ENCODE assay signal across 8 cellular contexts in the genomic region with DNA sequence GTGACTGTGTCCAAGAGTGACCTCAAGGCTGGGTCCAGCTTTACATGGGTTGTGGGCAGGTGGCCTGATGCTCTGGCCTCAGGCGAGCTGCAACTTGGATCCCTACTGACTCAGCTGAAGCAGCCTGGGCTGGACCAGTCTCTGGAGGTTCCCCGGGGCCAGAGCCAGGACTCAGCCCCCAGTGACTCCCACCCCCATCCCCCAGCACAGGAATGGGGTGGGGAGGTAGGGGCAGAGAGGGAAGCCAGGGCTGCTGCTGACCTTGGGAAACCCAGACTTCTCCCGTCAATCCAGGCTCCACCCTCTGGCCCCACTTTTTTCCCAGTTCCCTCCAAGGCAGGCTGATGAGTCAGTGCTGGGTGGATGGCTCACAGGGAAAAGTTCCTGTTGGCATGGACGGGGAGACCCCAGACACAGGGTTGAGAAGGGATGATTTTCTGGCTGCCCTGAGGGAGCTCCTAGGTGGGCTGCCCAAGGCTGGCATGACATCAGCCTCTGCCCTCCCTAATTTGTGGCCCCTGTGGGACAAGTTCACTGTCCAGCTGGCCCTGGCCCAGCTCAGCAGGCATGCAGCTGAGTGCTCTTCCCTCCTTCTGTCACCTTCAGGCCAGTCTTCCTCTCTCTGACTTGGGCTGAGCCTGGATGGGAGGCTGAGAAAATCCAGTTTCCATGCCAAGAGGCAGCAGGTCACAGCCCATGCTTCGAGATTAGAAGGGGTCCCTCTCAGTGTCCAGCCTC. TPM values are rescaled to one million over a fixed set of nuclear protein-coding genes. Genes with fewer than 3 reads are reported as not detected.
A peak's percentile ranks its signal among the peaks of the same experiment; 100 is the strongest.
DNase-seq lines count a peak whose midpoint lies in the region; TF ChIP-seq lines count a peak whose summit lies in the region.

No MANE protein-coding gene starts in this region.

- peaks cover 85% of the 10 kb centered on the region for H3K79me2 ChIP-seq in mammary epithelial cell (ENCODE audit: insufficient read depth, low read length)

- dilution Hi-C loops in mammary epithelial cell (cut with HindIII; ENCODE audit: low sequenced_read_pairs), result no loop called here

- peak overlapping the region; percentile 94 for H3K9ac ChIP-seq in mammary epithelial cell (ENCODE audit: insufficient read depth, low read length)

- H4K20me1 ChIP-seq in mammary epithelial cell (ENCODE audit: insufficient read depth, low read length), result no peaks in the 10 kb centered on the region

- TF ChIP-seq POLR2A in NB4 (IDR thresholded peaks at IDR 0.05; ENCODE audit: extremely low read depth, insufficient read length), result no peak

- peak overlapping the region; percentile 82 for H3K4me3 ChIP-seq in GM06990 (replicated peaks; ENCODE audit: low read depth, low read length)
- H3K4me3 ChIP-seq in NB4 (ENCODE audit: low read depth, low read length), result peak overlapping the region; percentile 90
- peak overlapping the region; percentile 84 to 87 (median 85) for H3K4me3 ChIP-seq in mammary epithelial cell (replicated peaks in 1 of 3; ENCODE audit: insufficient read depth in 1 of 3, low read depth in 2 of 3, low read length in 3 of 3)

- no peak overlapping the region for H2AFZ ChIP-seq in mammary epithelial cell (ENCODE audit: low read depth, low read length)

- TF ChIP-seq CTCF in GM06990 (IDR thresholded peaks at IDR 0.05; ENCODE audit: insufficient read depth, low read length, poor library complexity, severe bottlenecking) (no peak), NB4 (IDR thresholded peaks at IDR 0.05; ENCODE audit: low read depth, low read length) (no peak), mammary epithelial cell (conservative IDR thresholded peaks at IDR 0.05 in 1 of 2, IDR thresholded peaks at IDR 0.05 in 1 of 2; ENCODE audit: extremely low read depth in 1 of 2, insufficient read depth in 1 of 2, low read depth in 1 of 2, low read length in 2 of 2) (no peak)

- no peaks in the 10 kb centered on the region for H3K9me3 ChIP-seq in mammary epithelial cell (replicated peaks; ENCODE audit: insufficient read depth, low read length)

- H3K27me3 ChIP-seq in GM06990 (replicated peaks; ENCODE audit: control insufficient read depth, insufficient read depth, low read length), result no peaks in the 10 kb centered on the region
- no peaks in the 10 kb centered on the region for H3K27me3 ChIP-seq in mammary epithelial cell (ENCODE audit: insufficient read depth, low read length)
- H3K27me3 ChIP-seq in layer of hippocampus (ENCODE audit: control insufficient read depth, insufficient read depth, low read length), result no peaks in the 10 kb centered on the region

- intact Hi-C loops in mammary epithelial cell (cut with micrococcal nuclease), result loop anchor here (1.0 to 5.0 kb wide), 2 partner anchors 11 to 216 kb away; a partner anchor contains a TSS

- CTCF ChIA-PET in mammary epithelial cell (lab: Charles Lee; ENCODE audit: low non-redundant PET), result no interaction called here

- 6% methylated on average over 3 of the region's 5 CpGs for WGBS in mammary epithelial cell (ENCODE audit: low coverage, missing lambda C conversion rate)

- peak overlapping the region; percentile 97 for H3K4me2 ChIP-seq in mammary epithelial cell (ENCODE audit: insufficient read depth, low read depth, low read length)

- H3K27ac ChIP-seq in mammary epithelial cell (ENCODE audit: insufficient read depth, low read depth, low read length) (peak overlapping the region; percentile 96), layer of hippocampus (ENCODE audit: low read depth, low read length) (peak overlapping the region; percentile 63)

- H3K36me3 ChIP-seq in GM06990 (ENCODE audit: control insufficient read depth, insufficient read depth, low read length) (peaks cover 46% of the 10 kb centered on the region), mammary epithelial cell (ENCODE audit: insufficient read depth, low read length) (peaks cover 16% of the 10 kb centered on the region)

- DNase-seq in GM06990 (ENCODE audit: extremely low read depth, insufficient read length), result no peak
- DNase-seq in NB4 (ENCODE audit: low read depth), result no peak
- peak; percentile 92 for DNase-seq in mammary epithelial cell
- DNase-seq in stromal cell of bone marrow (ENCODE audit: low read depth), result peak; percentile 88
- DNase-seq in NCI-H82 (lab: John Stamatoyannopoulos, UW), result no peak
- no peak for DNase-seq in superior temporal gyrus (ENCODE audit: extremely low spot score)
- no peak for DNase-seq in hippocampal formation (lab: John Stamatoyannopoulos, UW)

- in situ Hi-C loops in mammary epithelial cell (cut with MboI; ENCODE audit: low sequenced_read_pairs in 2 of 2), result no loop called here

- H3K4me1 ChIP-seq in mammary epithelial cell (ENCODE audit: insufficient read depth, low read length), result peaks cover 70% of the 10 kb centered on the region

- no TSS peak for BruUV-seq in mammary epithelial cell (replicated peaks; lab: Mats Ljungman, UMichigan)

RNA-seq across cellular contexts. Expression of a gene that starts 2.2 kb away (rescaled TPM):
- total RNA-seq in mammary epithelial cell, result 10 to 100 TPM; 22.0 to 37.9 TPM
- polyA plus RNA-seq in mammary epithelial cell, result 18.1 TPM
- polyA minus RNA-seq in mammary epithelial cell, result 1.6 TPM

RNA-seq across cellular contexts. Expression of a gene that starts 37.9 kb away (rescaled TPM):
- 10 to 100 TPM; 61.5 to 64.9 TPM for total RNA-seq in mammary epithelial cell
- polyA plus RNA-seq in mammary epithelial cell, result 35.0 TPM
- 41.4 TPM for polyA minus RNA-seq in mammary epithelial cell

Comparison
In these comparisons a context has a peak if more than half of its experiments do, and no peak if none do; other contexts are left out.
1. DNase-seq: peak in mammary epithelial cell (single experiment) and stromal cell of bone marrow (single experiment); none in GM06990 (single experiment), NB4 (single experiment), NCI-H82 (single experiment), superior temporal gyrus (single experiment) and hippocampal formation (0 of 2).
2. Peak in every context shown above with its lines, with median percentiles within 50 percentile points of each other: H3K4me3 ChIP-seq.